2 cellular contexts compared by ENCODE assay signal in genomic region chr20:37314617-37315292, GRCh38.
TF ChIP-seq lines count a peak whose summit lies in the region.

No MANE protein-coding gene starts in this region.

TF ChIP-seq in GM23338, 12 proteins besides CTCF, POLR2A, EP300 and RAD21:
- TF ChIP-seq CREB1 (CRISPR knock-in tag; IDR thresholded peaks at IDR 0.05; ENCODE audit: low read depth) (no peak), NANOG (IDR thresholded peaks at IDR 0.05; ENCODE audit: borderline replicate concordance) (no peak), STAT1 (IDR thresholded peaks at IDR 0.05; ENCODE audit: unreplicated experiment) (no peak), EZH2phosphoT487 (IDR thresholded peaks at IDR 0.05; ENCODE audit: unreplicated experiment) (no peak), EZH2 (IDR thresholded peaks at IDR 0.05; ENCODE audit: low read depth, unreplicated experiment) (no peak), ZNF114 (CRISPR knock-in tag; IDR thresholded peaks at IDR 0.05) (no peak), REST (IDR thresholded peaks at IDR 0.05; ENCODE audit: unreplicated experiment) (no peak), POLR2AphosphoS5 (IDR thresholded peaks at IDR 0.05; ENCODE audit: low read depth) (no peak), ZNF331 (CRISPR knock-in tag; IDR thresholded peaks at IDR 0.05; ENCODE audit: low read depth) (no peak), JUNB (IDR thresholded peaks at IDR 0.05; ENCODE audit: unreplicated experiment) (no peak)
- TF ChIP-seq, protein P1, sequence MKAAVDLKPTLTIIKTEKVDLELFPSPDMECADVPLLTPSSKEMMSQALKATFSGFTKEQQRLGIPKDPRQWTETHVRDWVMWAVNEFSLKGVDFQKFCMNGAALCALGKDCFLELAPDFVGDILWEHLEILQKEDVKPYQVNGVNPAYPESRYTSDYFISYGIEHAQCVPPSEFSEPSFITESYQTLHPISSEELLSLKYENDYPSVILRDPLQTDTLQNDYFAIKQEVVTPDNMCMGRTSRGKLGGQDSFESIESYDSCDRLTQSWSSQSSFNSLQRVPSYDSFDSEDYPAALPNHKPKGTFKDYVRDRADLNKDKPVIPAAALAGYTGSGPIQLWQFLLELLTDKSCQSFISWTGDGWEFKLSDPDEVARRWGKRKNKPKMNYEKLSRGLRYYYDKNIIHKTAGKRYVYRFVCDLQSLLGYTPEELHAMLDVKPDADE (IDR thresholded peaks at IDR 0.05) = no peak
- TF ChIP-seq, protein P2, sequence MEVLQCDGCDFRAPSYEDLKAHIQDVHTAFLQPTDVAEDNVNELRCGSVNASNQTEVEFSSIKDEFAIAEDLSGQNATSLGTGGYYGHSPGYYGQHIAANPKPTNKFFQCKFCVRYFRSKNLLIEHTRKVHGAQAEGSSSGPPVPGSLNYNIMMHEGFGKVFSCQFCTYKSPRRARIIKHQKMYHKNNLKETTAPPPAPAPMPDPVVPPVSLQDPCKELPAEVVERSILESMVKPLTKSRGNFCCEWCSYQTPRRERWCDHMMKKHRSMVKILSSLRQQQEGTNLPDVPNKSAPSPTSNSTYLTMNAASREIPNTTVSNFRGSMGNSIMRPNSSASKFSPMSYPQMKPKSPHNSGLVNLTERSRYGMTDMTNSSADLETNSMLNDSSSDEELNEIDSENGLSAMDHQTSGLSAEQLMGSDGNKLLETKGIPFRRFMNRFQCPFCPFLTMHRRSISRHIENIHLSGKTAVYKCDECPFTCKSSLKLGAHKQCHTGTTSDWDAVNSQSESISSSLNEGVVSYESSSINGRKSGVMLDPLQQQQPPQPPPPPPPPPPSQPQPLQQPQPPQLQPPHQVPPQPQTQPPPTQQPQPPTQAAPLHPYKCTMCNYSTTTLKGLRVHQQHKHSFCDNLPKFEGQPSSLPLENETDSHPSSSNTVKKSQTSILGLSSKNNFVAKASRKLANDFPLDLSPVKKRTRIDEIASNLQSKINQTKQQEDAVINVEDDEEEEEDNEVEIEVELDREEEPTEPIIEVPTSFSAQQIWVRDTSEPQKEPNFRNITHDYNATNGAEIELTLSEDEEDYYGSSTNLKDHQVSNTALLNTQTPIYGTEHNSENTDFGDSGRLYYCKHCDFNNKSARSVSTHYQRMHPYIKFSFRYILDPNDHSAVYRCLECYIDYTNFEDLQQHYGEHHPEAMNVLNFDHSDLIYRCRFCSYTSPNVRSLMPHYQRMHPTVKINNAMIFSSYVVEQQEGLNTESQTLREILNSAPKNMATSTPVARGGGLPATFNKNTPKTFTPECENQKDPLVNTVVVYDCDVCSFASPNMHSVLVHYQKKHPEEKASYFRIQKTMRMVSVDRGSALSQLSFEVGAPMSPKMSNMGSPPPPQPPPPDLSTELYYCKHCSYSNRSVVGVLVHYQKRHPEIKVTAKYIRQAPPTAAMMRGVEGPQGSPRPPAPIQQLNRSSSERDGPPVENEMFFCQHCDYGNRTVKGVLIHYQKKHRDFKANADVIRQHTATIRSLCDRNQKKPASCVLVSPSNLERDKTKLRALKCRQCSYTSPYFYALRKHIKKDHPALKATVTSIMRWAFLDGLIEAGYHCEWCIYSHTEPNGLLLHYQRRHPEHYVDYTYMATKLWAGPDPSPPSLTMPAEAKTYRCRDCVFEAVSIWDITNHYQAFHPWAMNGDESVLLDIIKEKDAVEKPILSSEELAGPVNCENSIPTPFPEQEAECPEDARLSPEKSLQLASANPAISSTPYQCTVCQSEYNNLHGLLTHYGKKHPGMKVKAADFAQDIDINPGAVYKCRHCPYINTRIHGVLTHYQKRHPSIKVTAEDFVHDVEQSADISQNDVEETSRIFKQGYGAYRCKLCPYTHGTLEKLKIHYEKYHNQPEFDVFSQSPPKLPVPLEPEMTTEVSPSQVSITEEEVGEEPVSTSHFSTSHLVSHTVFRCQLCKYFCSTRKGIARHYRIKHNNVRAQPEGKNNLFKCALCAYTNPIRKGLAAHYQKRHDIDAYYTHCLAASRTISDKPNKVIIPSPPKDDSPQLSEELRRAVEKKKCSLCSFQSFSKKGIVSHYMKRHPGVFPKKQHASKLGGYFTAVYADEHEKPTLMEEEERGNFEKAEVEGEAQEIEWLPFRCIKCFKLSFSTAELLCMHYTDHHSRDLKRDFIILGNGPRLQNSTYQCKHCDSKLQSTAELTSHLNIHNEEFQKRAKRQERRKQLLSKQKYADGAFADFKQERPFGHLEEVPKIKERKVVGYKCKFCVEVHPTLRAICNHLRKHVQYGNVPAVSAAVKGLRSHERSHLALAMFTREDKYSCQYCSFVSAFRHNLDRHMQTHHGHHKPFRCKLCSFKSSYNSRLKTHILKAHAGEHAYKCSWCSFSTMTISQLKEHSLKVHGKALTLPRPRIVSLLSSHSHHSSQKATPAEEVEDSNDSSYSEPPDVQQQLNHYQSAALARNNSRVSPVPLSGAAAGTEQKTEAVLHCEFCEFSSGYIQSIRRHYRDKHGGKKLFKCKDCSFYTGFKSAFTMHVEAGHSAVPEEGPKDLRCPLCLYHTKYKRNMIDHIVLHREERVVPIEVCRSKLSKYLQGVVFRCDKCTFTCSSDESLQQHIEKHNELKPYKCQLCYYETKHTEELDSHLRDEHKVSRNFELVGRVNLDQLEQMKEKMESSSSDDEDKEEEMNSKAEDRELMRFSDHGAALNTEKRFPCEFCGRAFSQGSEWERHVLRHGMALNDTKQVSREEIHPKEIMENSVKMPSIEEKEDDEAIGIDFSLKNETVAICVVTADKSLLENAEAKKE (CRISPR knock-in tag; IDR thresholded peaks at IDR 0.05) = no peak

TF ChIP-seq in K562, 482 proteins besides CTCF, POLR2A, EP300 and RAD21:
- TF ChIP-seq VEZF1 (CRISPR knock-in tag; IDR thresholded peaks at IDR 0.05) = peak; percentile 29; the same call in 1 of the 2 replicates
- TF ChIP-seq, protein P3, sequence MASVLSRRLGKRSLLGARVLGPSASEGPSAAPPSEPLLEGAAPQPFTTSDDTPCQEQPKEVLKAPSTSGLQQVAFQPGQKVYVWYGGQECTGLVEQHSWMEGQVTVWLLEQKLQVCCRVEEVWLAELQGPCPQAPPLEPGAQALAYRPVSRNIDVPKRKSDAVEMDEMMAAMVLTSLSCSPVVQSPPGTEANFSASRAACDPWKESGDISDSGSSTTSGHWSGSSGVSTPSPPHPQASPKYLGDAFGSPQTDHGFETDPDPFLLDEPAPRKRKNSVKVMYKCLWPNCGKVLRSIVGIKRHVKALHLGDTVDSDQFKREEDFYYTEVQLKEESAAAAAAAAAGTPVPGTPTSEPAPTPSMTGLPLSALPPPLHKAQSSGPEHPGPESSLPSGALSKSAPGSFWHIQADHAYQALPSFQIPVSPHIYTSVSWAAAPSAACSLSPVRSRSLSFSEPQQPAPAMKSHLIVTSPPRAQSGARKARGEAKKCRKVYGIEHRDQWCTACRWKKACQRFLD (CRISPR knock-in tag; IDR thresholded peaks at IDR 0.05) = no peak
- TF ChIP-seq, protein P4, sequence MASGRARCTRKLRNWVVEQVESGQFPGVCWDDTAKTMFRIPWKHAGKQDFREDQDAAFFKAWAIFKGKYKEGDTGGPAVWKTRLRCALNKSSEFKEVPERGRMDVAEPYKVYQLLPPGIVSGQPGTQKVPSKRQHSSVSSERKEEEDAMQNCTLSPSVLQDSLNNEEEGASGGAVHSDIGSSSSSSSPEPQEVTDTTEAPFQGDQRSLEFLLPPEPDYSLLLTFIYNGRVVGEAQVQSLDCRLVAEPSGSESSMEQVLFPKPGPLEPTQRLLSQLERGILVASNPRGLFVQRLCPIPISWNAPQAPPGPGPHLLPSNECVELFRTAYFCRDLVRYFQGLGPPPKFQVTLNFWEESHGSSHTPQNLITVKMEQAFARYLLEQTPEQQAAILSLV (tag; IDR thresholded peaks at IDR 0.05) = no peak
